In genomic region chrX:27883468-27884092, GRCh38 we compare ENCODE assay signal across 20 cellular contexts.
"Had no signal": no experiment of that assay in that cellular context is flagged by ENCODE, and none has a peak within 500 bp of the region (broad histone marks: within the 10 kb centered on the region; RNA-seq: fewer than 3 reads in every experiment).

No MANE protein-coding gene starts in this region.

- H3K36me3 Mint-ChIP-seq: activated naive CD8-positive, alpha-beta T cell; stimulated activated effector memory CD8-positive, alpha-beta T cell treated with anti-CD3 and anti-CD28 coated beads, Interleukin-12 subunit alpha, Interleukin-12 subunit beta, amount 100 ng/mL, for 72 hours had no signal

- DNase-seq: activated CD4-positive, alpha-beta T cell treated with anti-CD3 and anti-CD28 coated beads for 48 hours; activated CD8-positive, alpha-beta memory T cell treated with anti-CD3 and anti-CD28 coated beads, Interleukin-2, amount 50 U/mL, for 4 hours; activated CD8-positive, alpha-beta T cell treated with anti-CD3 and anti-CD28 coated beads, Interleukin-2, amount 10 ng/mL, durations not matched to agents 7 days and 5 days; activated gamma-delta T cell; activated T-cell treated with anti-CD3 and anti-CD28 coated beads, Interleukin-2, amount 50 U/mL, for 48 hours; brain microvascular endothelial cell; cortex of kidney; effector CD4-positive, alpha-beta T cell; foreskin fibroblast; hypothalamus; lower lobe of right lung; midbrain; ovary; thyroid gland; uterus had no signal

- H3K27me3 ChIP-seq: brain microvascular endothelial cell, ovary, thyroid gland, uterus had no signal

- H3K9me3 Mint-ChIP-seq: central memory CD8-positive, alpha-beta T cell; stimulated activated effector memory CD8-positive, alpha-beta T cell treated with anti-CD3 and anti-CD28 coated beads, Interleukin-12 subunit alpha, Interleukin-12 subunit beta, amount 100 ng/mL, for 72 hours; T-helper 1 cell treated with Interleukin-12 subunit alpha and Interleukin-12 subunit beta and Interleukin-4 antibody, amounts not matched to agents 30 μg/mL and 1 μg/mL, for 36 hours had no signal

- H3K4me3 Mint-ChIP-seq: activated CD8-positive, alpha-beta T cell treated with anti-CD3 and anti-CD28 coated beads, Interleukin-2, amount 10 ng/mL, durations not matched to agents 7 days and 5 days; activated naive CD8-positive, alpha-beta T cell; central memory CD8-positive, alpha-beta T cell; neural crest cell; stimulated activated effector memory CD8-positive, alpha-beta T cell treated with anti-CD3 and anti-CD28 coated beads, Interleukin-12 subunit alpha, Interleukin-12 subunit beta, amount 100 ng/mL, for 72 hours; T-helper 1 cell treated with Interleukin-12 subunit alpha and Interleukin-12 subunit beta and Interleukin-4 antibody, amounts not matched to agents 30 μg/mL and 1 μg/mL, for 36 hours had no signal

- H3K9me3 ChIP-seq: lower lobe of right lung, ovary, thyroid gland, uterus had no signal

- H3K27ac Mint-ChIP-seq: activated CD8-positive, alpha-beta T cell treated with anti-CD3 and anti-CD28 coated beads, Interleukin-2, amount 10 ng/mL, durations not matched to agents 7 days and 5 days; activated naive CD8-positive, alpha-beta T cell; stimulated activated effector memory CD8-positive, alpha-beta T cell treated with anti-CD3 and anti-CD28 coated beads, Interleukin-12 subunit alpha, Interleukin-12 subunit beta, amount 100 ng/mL, for 72 hours; T-helper 1 cell treated with Interleukin-12 subunit alpha and Interleukin-12 subunit beta and Interleukin-4 antibody, amounts not matched to agents 30 μg/mL and 1 μg/mL, for 36 hours had no signal

- ATAC-seq: activated CD8-positive, alpha-beta T cell treated with anti-CD3 and anti-CD28 coated beads, Interleukin-2, amount 10 ng/mL, durations not matched to agents 7 days and 5 days; lower lobe of right lung; stimulated activated effector memory CD8-positive, alpha-beta T cell treated with anti-CD3 and anti-CD28 coated beads, Interleukin-12 subunit alpha, Interleukin-12 subunit beta, amount 100 ng/mL, for 72 hours had no signal

- H3K36me3 ChIP-seq: brain microvascular endothelial cell, lower lobe of right lung, ovary, thyroid gland, uterus had no signal

- H3K4me1 ChIP-seq: lower lobe of right lung, thyroid gland, uterus had no signal

- H3K27me3 Mint-ChIP-seq: activated naive CD8-positive, alpha-beta T cell; central memory CD8-positive, alpha-beta T cell had no signal

- H3K27ac ChIP-seq: brain microvascular endothelial cell, lower lobe of right lung, ovary, thyroid gland, uterus had no signal

- H3K4me1 Mint-ChIP-seq: central memory CD8-positive, alpha-beta T cell; stimulated activated effector memory CD8-positive, alpha-beta T cell treated with anti-CD3 and anti-CD28 coated beads, Interleukin-12 subunit alpha, Interleukin-12 subunit beta, amount 100 ng/mL, for 72 hours had no signal

- H3K4me3 ChIP-seq: lower lobe of right lung, ovary, thyroid gland, uterus had no signal
